In genomic region chr13:96707146-96707545, GRCh38 we compare ENCODE assay signal across 23 cellular contexts.
"Had no signal": no experiment of that assay in that cellular context is flagged by ENCODE, and none has a peak within 500 bp of the region (broad histone marks: within the 10 kb centered on the region; RNA-seq: fewer than 3 reads in every experiment).

No MANE protein-coding gene starts in this region.

- H3K27me3 ChIP-seq: stomach, suprapubic skin, testis, thyroid gland, tibial artery, tibial nerve, transverse colon, upper lobe of left lung, upper lobe of right lung, uterus, vagina had no signal

- H3K9me3 ChIP-seq: stomach, suprapubic skin, testis, thoracic aorta, thyroid gland, tibial artery, tibial nerve, transverse colon, upper lobe of left lung, upper lobe of right lung, uterus, vagina had no signal

- H3K36me3 ChIP-seq: stomach, suprapubic skin, thoracic aorta, thyroid gland, tibial artery, tibial nerve, transverse colon, upper lobe of left lung, upper lobe of right lung, uterus, vagina had no signal

- H3K4me1 ChIP-seq: stomach, suprapubic skin, testis, thyroid gland, tibial artery, tibial nerve, transverse colon, upper lobe of left lung, upper lobe of right lung, uterus, vagina had no signal

- H3K27ac ChIP-seq: stomach, suprapubic skin, testis, thoracic aorta, thyroid gland, tibial artery, tibial nerve, transverse colon, upper lobe of left lung, upper lobe of right lung, uterus, vagina had no signal

- H3K4me3 ChIP-seq: stomach, suprapubic skin, testis, thoracic aorta, thyroid gland, tibial artery, tibial nerve, transverse colon, upper lobe of left lung, upper lobe of right lung, uterus, vagina had no signal

- DNase-seq: stimulated activated CD4-positive, alpha-beta T cell treated with anti-CD3 and anti-CD28 coated beads, Interleukin-2, amount 100 ng/mL, for 48 hours; stimulated activated CD4-positive, alpha-beta T cell treated with anti-CD3 and anti-CD28 coated beads, Interleukin-4, amount 100 ng/mL, for 1 hour; stimulated activated CD4-positive, alpha-beta T cell treated with anti-CD3 and anti-CD28 coated beads, Interleukin-4, amount 100 ng/mL, for 24 hours; stimulated activated CD4-positive, alpha-beta T cell treated with anti-CD3 and anti-CD28 coated beads, Interleukin-4, amount 100 ng/mL, for 4 hours; stimulated activated CD8-positive, alpha-beta memory T cell treated with anti-CD3 and anti-CD28 coated beads, Interleukin-4, amount 100 ng/mL, for 48 hours; stimulated activated naive B cell treated with anti-CD40 and anti-IgM and Interleukin-4, amounts not matched to agents 10 μg/mL and 1 μg/mL and 100 μg/mL, for 72 hours; stimulated activated naive CD4-positive, alpha-beta T cell; stimulated activated naive CD4-positive, alpha-beta T cell treated with Interleukin-2 at 50 U/mL for 16 hours; stimulated activated naive CD8-positive, alpha-beta T cell treated with anti-CD3 and anti-CD28 coated beads, Interleukin-15, amount 100 ng/mL, for 72 hours; stimulated activated naive CD8-positive, alpha-beta T cell treated with anti-CD3 and anti-CD28 coated beads, Interleukin-15, Interleukin-2, amounts not matched to agents 100 U/mL and 50 U/mL, for 24 hours; stomach; substantia nigra; testis; thyroid gland; tibial artery; transverse colon; upper lobe of left lung; upper lobe of right lung; uterus had no signal
